In genomic region chr1:48043524-48043923, GRCh38 we compare ENCODE assay signal across 18 cellular contexts. TPM values are rescaled to one million over a fixed set of nuclear protein-coding genes. Genes with fewer than 3 reads are reported as not detected.
DNase-seq lines count a peak whose midpoint lies in the region; ATAC-seq and TF ChIP-seq lines count a peak whose summit lies in the region.
"Had no signal": no experiment of that assay in that cellular context is flagged by ENCODE, and none has a peak within 500 bp of the region (broad histone marks: within the 10 kb centered on the region; RNA-seq: fewer than 3 reads in every experiment).

No MANE protein-coding gene starts in this region.

- H3K9me3 ChIP-seq in IMR-90 (ENCODE audit: control insufficient read depth, insufficient read depth, low read length) (no peaks in the 10 kb centered on the region), uterus (no peaks in the 10 kb centered on the region)
- H3K9me3 ChIP-seq: esophagus squamous epithelium had no signal

- CTCF ChIA-PET in IMR-90 (lab: Yijun Ruan, JAX): no interaction called here

- no peaks in the 10 kb centered on the region for H3K36me3 Mint-ChIP-seq in activated T-helper 1 cell treated with anti-CD3 and anti-CD28 coated beads, Interleukin-12 subunit alpha, Interleukin-12 subunit beta, Interleukin-2, Interleukin-4 antibody, amounts not matched to agents 30 ng/mL and 10 ng/mL and 1 ng/mL, durations not matched to agents 14 hours and 24 hours and 36 hours (ENCODE audit: low read depth)
- H3K36me3 Mint-ChIP-seq: activated naive CD8-positive, alpha-beta T cell treated with anti-CD3 and anti-CD28 coated beads for 36 hours; mesothelial cell of epicardium; neural progenitor cell had no signal

- DNase-seq in COLO668 (lab: John Stamatoyannopoulos, UW; ENCODE audit: unreplicated experiment) (peak; percentile 84), IMR-90 (no peak), NCI-H510A (lab: John Stamatoyannopoulos, UW) (peak; percentile 40), foreskin keratinocyte (peak in 1 of 2 donors; percentile 61), HuH-7.5 (ENCODE audit: low spot score) (no peak), uterus (no peak)
- no peak for DNase-seq in activated T-helper 1 cell treated with anti-CD3 and anti-CD28 coated beads, Interleukin-12 subunit alpha, Interleukin-12 subunit beta, Interleukin-2, Interleukin-4 antibody, amounts not matched to agents 30 ng/mL and 10 ng/mL and 1 ng/mL, durations not matched to agents 14 hours and 24 hours and 36 hours (ENCODE audit: low spot score)
- DNase-seq in effector CD8-positive, alpha-beta T cell (lab: John Stamatoyannopoulos, UW): no peak
- DNase-seq: activated CD4-positive, alpha-beta T cell treated with anti-CD3 and anti-CD28 coated beads, Interleukin-2, amount 50 U/mL, for 4 hours; activated naive CD8-positive, alpha-beta T cell treated with anti-CD3 and anti-CD28 coated beads for 36 hours; activated T-cell treated with anti-CD3 and anti-CD28 coated beads, Interleukin-2, amount 50 U/mL, for 24 hours; esophagus squamous epithelium; GDM1; head of caudate nucleus had no signal

- no peak overlapping the region for H2AK5ac ChIP-seq in IMR-90 (ENCODE audit: low read depth, low read length)

- no peak overlapping the region for H3K14ac ChIP-seq in IMR-90 (replicated peaks; ENCODE audit: low read depth, low read length)

- H2AFZ ChIP-seq in IMR-90 (replicated peaks; ENCODE audit: low read length, poor library complexity): no peak overlapping the region
- H2AFZ ChIP-seq: neural progenitor cell had no signal

- no peak overlapping the region for H2BK20ac ChIP-seq in IMR-90 (ENCODE audit: low read depth, low read length)

- H3K4me1 ChIP-seq in IMR-90 (ENCODE audit: control insufficient read depth, insufficient read depth, low read length) (no peaks in the 10 kb centered on the region), foreskin keratinocyte (peaks cover 16% of the 10 kb centered on the region), uterus (no peaks in the 10 kb centered on the region)

- no peaks in the 10 kb centered on the region for H3K9me1 ChIP-seq in IMR-90 (ENCODE audit: insufficient read depth, low read length)

- H2BK120ac ChIP-seq in IMR-90 (ENCODE audit: low read depth, low read length): no peak overlapping the region

- no peak overlapping the region for H3K9ac ChIP-seq in IMR-90 (ENCODE audit: low read depth, low read length)
- H3K9ac ChIP-seq: neural progenitor cell had no signal

- no peak overlapping the region for H3K56ac ChIP-seq in IMR-90 (ENCODE audit: extremely low read depth, insufficient read depth, low read length)

- no peaks in the 10 kb centered on the region for H3K36me3 ChIP-seq in IMR-90 (ENCODE audit: control insufficient read depth, insufficient read depth, low read length)
- H3K36me3 ChIP-seq in uterus: no peaks in the 10 kb centered on the region
- H3K36me3 ChIP-seq: esophagus squamous epithelium, neural progenitor cell had no signal

- no peak overlapping the region for H3K27ac Mint-ChIP-seq in activated T-helper 1 cell treated with anti-CD3 and anti-CD28 coated beads, Interleukin-12 subunit alpha, Interleukin-12 subunit beta, Interleukin-2, Interleukin-4 antibody, amounts not matched to agents 30 ng/mL and 10 ng/mL and 1 ng/mL, durations not matched to agents 14 hours and 24 hours and 36 hours
- H3K27ac Mint-ChIP-seq: activated naive CD8-positive, alpha-beta T cell treated with anti-CD3 and anti-CD28 coated beads for 36 hours; activated T-cell treated with anti-CD3 and anti-CD28 coated beads, Interleukin-2, amount 50 U/mL, for 24 hours; mesothelial cell of epicardium; neural progenitor cell had no signal

- dilution Hi-C loops in IMR-90 (cut with HindIII; ENCODE audit: low sequenced_read_pairs, unreplicated experiment): no loop called here

- H2BK15ac ChIP-seq in IMR-90 (ENCODE audit: low read depth, low read length): no peak overlapping the region

- in situ Hi-C loops in IMR-90 (cut with MboI; ENCODE audit: low sequenced_read_pairs): no loop called here

- H3K4me3 ChIP-seq in IMR-90 (ENCODE audit: insufficient read depth, low read depth, low read length): no peak overlapping the region
- no peak overlapping the region for H3K4me3 ChIP-seq in uterus
- H3K4me3 ChIP-seq: esophagus squamous epithelium, neural progenitor cell had no signal

- no peak overlapping the region for H3K4me3 Mint-ChIP-seq in activated T-helper 1 cell treated with anti-CD3 and anti-CD28 coated beads, Interleukin-12 subunit alpha, Interleukin-12 subunit beta, Interleukin-2, Interleukin-4 antibody, amounts not matched to agents 30 ng/mL and 10 ng/mL and 1 ng/mL, durations not matched to agents 14 hours and 24 hours and 36 hours
- H3K4me3 Mint-ChIP-seq: activated naive CD8-positive, alpha-beta T cell treated with anti-CD3 and anti-CD28 coated beads for 36 hours; activated T-cell treated with anti-CD3 and anti-CD28 coated beads, Interleukin-2, amount 50 U/mL, for 24 hours; mesothelial cell of epicardium; neural progenitor cell had no signal

- WGBS in IMR-90 (ENCODE audit: extremely low coverage in 2 of 2, insufficient read length in 1 of 2), 2 experiments: no CpG with 5 or more reads among the region's 1 CpG

- POLR2A ChIA-PET in IMR-90 (lab: Charles Lee; ENCODE audit: unreplicated experiment): no interaction called here

- no peak overlapping the region for H4K91ac ChIP-seq in IMR-90 (ENCODE audit: insufficient read depth, low read depth, low read length)

- H3K27ac ChIP-seq in IMR-90 (ENCODE audit: insufficient read depth, low read length) (no peak overlapping the region), foreskin keratinocyte (no peak overlapping the region), uterus (no peak overlapping the region)
- H3K27ac ChIP-seq: esophagus squamous epithelium, neural progenitor cell had no signal

- no peaks in the 10 kb centered on the region; the same call in 1 of the 2 replicates for H3K27me3 ChIP-seq in IMR-90 (ENCODE audit: control insufficient read depth, insufficient read depth, low read length)
- peaks cover 7% of the 10 kb centered on the region for H3K27me3 ChIP-seq in foreskin keratinocyte
- no peaks in the 10 kb centered on the region for H3K27me3 ChIP-seq in uterus
- H3K27me3 ChIP-seq: neural progenitor cell had no signal

- TF ChIP-seq POLR2A in IMR-90 (IDR thresholded peaks at IDR 0.05; ENCODE audit: low read depth, low read length): no peak
- TF ChIP-seq POLR2A in uterus (IDR thresholded peaks at IDR 0.05): no peak

- H3K79me1 ChIP-seq in IMR-90 (ENCODE audit: low read depth in 1 of 2, low read length in 2 of 2): no peaks in the 10 kb centered on the region

- no peaks in the 10 kb centered on the region for H3K4me1 Mint-ChIP-seq in activated T-helper 1 cell treated with anti-CD3 and anti-CD28 coated beads, Interleukin-12 subunit alpha, Interleukin-12 subunit beta, Interleukin-2, Interleukin-4 antibody, amounts not matched to agents 30 ng/mL and 10 ng/mL and 1 ng/mL, durations not matched to agents 14 hours and 24 hours and 36 hours (ENCODE audit: low read depth)
- H3K4me1 Mint-ChIP-seq: activated naive CD8-positive, alpha-beta T cell treated with anti-CD3 and anti-CD28 coated beads for 36 hours had no signal

- no peaks in the 10 kb centered on the region for H3K27me3 Mint-ChIP-seq in activated T-helper 1 cell treated with anti-CD3 and anti-CD28 coated beads, Interleukin-12 subunit alpha, Interleukin-12 subunit beta, Interleukin-2, Interleukin-4 antibody, amounts not matched to agents 30 ng/mL and 10 ng/mL and 1 ng/mL, durations not matched to agents 14 hours and 24 hours and 36 hours (ENCODE audit: insufficient read depth)
- H3K27me3 Mint-ChIP-seq: activated naive CD8-positive, alpha-beta T cell treated with anti-CD3 and anti-CD28 coated beads for 36 hours had no signal

- H2BK5ac ChIP-seq in IMR-90 (ENCODE audit: low read depth, low read length, poor library complexity, severe bottlenecking): no peak overlapping the region

- H3K9me3 Mint-ChIP-seq in activated T-helper 1 cell treated with anti-CD3 and anti-CD28 coated beads, Interleukin-12 subunit alpha, Interleukin-12 subunit beta, Interleukin-2, Interleukin-4 antibody, amounts not matched to agents 30 ng/mL and 10 ng/mL and 1 ng/mL, durations not matched to agents 14 hours and 24 hours and 36 hours: no peaks in the 10 kb centered on the region
- H3K9me3 Mint-ChIP-seq: activated naive CD8-positive, alpha-beta T cell treated with anti-CD3 and anti-CD28 coated beads for 36 hours; activated T-cell treated with anti-CD3 and anti-CD28 coated beads, Interleukin-2, amount 50 U/mL, for 24 hours; mesothelial cell of epicardium; neural progenitor cell had no signal

- TF ChIP-seq CTCF in IMR-90 (conservative IDR thresholded peaks at IDR 0.05; ENCODE audit: low read depth, low read length): no peak
- no peak for TF ChIP-seq CTCF in foreskin keratinocyte (conservative IDR thresholded peaks at IDR 0.05)
- TF ChIP-seq CTCF in uterus (IDR thresholded peaks at IDR 0.05): no peak

- intact Hi-C loops in IMR-90 (cut with micrococcal nuclease): no loop called here
- intact Hi-C loops in activated T-helper 1 cell treated with anti-CD3 and anti-CD28 coated beads, Interleukin-12 subunit alpha, Interleukin-12 subunit beta, Interleukin-2, Interleukin-4 antibody, amounts not matched to agents 30 ng/mL and 10 ng/mL and 1 ng/mL, durations not matched to agents 14 hours and 24 hours and 36 hours (cut with micrococcal nuclease): no loop called here
- intact Hi-C loops in uterus (cut with DNase I; ENCODE audit: low total_unique reads): no loop called here

- no peak overlapping the region for H3K4ac ChIP-seq in IMR-90 (ENCODE audit: low read depth, low read length)

- BruUV-seq in IMR-90 (replicated peaks; lab: Mats Ljungman, UMichigan): no TSS peak

- H4K5ac ChIP-seq in IMR-90 (ENCODE audit: low read depth, low read length): no peak overlapping the region

- H2AK9ac ChIP-seq in IMR-90 (replicated peaks; ENCODE audit: low read depth, low read length, poor library complexity): peak overlapping the region; percentile 9

- H3K18ac ChIP-seq in IMR-90 (ENCODE audit: low read depth, low read length): no peak overlapping the region

- TF ChIP-seq RAD21 in IMR-90 (IDR thresholded peaks at IDR 0.05; ENCODE audit: low read length): no peak

- no peak overlapping the region for H4K8ac ChIP-seq in IMR-90 (ENCODE audit: low read depth in 2 of 2, low read length in 2 of 2)

- no peak for ATAC-seq in IMR-90 (ENCODE audit: low read depth)
- peak; percentile 67 for ATAC-seq in foreskin keratinocyte
- ATAC-seq: Panc1 had no signal

- H3K23ac ChIP-seq in IMR-90 (ENCODE audit: low read depth, low read length): no peak overlapping the region

- H3K4me2 ChIP-seq in IMR-90 (ENCODE audit: low read depth, low read length): no peak overlapping the region
- H3K4me2 ChIP-seq: neural progenitor cell had no signal

- H4K20me1 ChIP-seq in IMR-90 (ENCODE audit: insufficient read depth, low read length): no peaks in the 10 kb centered on the region

RNA-seq across cellular contexts. Expression of gene TRABD2B, which starts 46.3 kb away (rescaled TPM):
- total RNA-seq in IMR-90 (2012; rRNA removed): not detected in 2 replicates
- polyA plus RNA-seq in IMR-90 (2012; rRNA removed): not detected in 2 replicates
- polyA plus RNA-seq in IMR-90 (2012; cell fraction: cytosol; rRNA removed): not detected in 2 replicates
- not detected in 2 replicates for polyA plus RNA-seq in IMR-90 (2012; cell fraction: nucleus; rRNA removed; ENCODE audit: low replicate concordance)
- total RNA-seq in foreskin keratinocyte: 0.25 and 0.41 TPM in 2 replicates
- 0.33 and 0.53 TPM in 2 replicates for polyA plus RNA-seq in foreskin keratinocyte
- not detected in 2 replicates for total RNA-seq in activated T-helper 1 cell treated with anti-CD3 and anti-CD28 coated beads, Interleukin-12 subunit alpha, Interleukin-12 subunit beta, Interleukin-2, Interleukin-4 antibody, amounts not matched to agents 30 ng/mL and 10 ng/mL and 1 ng/mL, durations not matched to agents 14 hours and 24 hours and 36 hours
- total RNA-seq in uterus: 1 to 10 TPM in 2 of 4 donors, under 1 TPM in 2; under 0.01 to 1.6 (median 1.0) TPM
- total RNA-seq: activated naive CD8-positive, alpha-beta T cell treated with anti-CD3 and anti-CD28 coated beads for 36 hours; LHCN-M2 had no signal

Comparison
In these comparisons a context has a peak if more than half of its experiments do, and no peak if none do; other contexts are left out.
1. DNase-seq: peak in COLO668 (single experiment) and NCI-H510A (single experiment); none in IMR-90 (single experiment), activated T-helper 1 cell treated with anti-CD3 and anti-CD28 coated beads, Interleukin-12 subunit alpha, Interleukin-12 subunit beta, Interleukin-2, Interleukin-4 antibody, amounts not matched to agents 30 ng/mL and 10 ng/mL and 1 ng/mL, durations not matched to agents 14 hours and 24 hours and 36 hours (single experiment), HuH-7.5 (single experiment), uterus (0 of 2) and effector CD8-positive, alpha-beta T cell (single experiment).